22 cellular contexts compared by ENCODE assay signal in genomic region chrX:85993539-85994197, GRCh38. TPM values are rescaled to one million over a fixed set of nuclear protein-coding genes. Genes with fewer than 3 reads are reported as not detected.
DNase-seq lines count a peak whose midpoint lies in the region; TF ChIP-seq lines count a peak whose summit lies in the region.
"Had no signal": no experiment of that assay in that cellular context is flagged by ENCODE, and none has a peak within 500 bp of the region (broad histone marks: within the 10 kb centered on the region; RNA-seq: fewer than 3 reads in every experiment).

No MANE protein-coding gene starts in this region.

- H3K9me3 Mint-ChIP-seq in activated naive CD4-positive, alpha-beta T cell treated with anti-CD3 and anti-CD28 coated beads, Interleukin-2, amount 50 U/mL, for 24 hours, result no peaks in the 10 kb centered on the region
- H3K9me3 Mint-ChIP-seq in activated naive CD4-positive, alpha-beta T cell treated with anti-CD3 and anti-CD28 coated beads, Interleukin-2, amount 10 ng/mL, durations not matched to agents 7 days and 5 days, result peaks cover 3% of the 10 kb centered on the region
- H3K9me3 Mint-ChIP-seq in mesothelial cell of epicardium, result peaks cover 13% of the 10 kb centered on the region

- DNase-seq in activated naive CD4-positive, alpha-beta T cell treated with anti-CD3 and anti-CD28 coated beads, Interleukin-2, amount 10 ng/mL, durations not matched to agents 7 days and 5 days, result no peak
- DNase-seq in M059J (ENCODE audit: low read depth) (peak; percentile 17), choroid plexus epithelial cell (ENCODE audit: low read depth) (peak; percentile 19), mesothelial cell of epicardium (ENCODE audit: low spot score in 2 of 2, unreplicated experiment in 2 of 2) (no peak), ecto neural progenitor cell (ENCODE audit: low spot score) (no peak), retina (no peak), smooth muscle cell (lab: John Stamatoyannopoulos, UW; ENCODE audit: unreplicated experiment) (no peak)
- DNase-seq: activated gamma-delta T cell; aorta; DMS79; gastrocnemius medialis; left colon; NCI-H187; NCI-H510A treated with DMSO at 0.1 percent for 48 hours; SJCRH30; stimulated activated naive CD4-positive, alpha-beta T cell treated with Interleukin-2 at 50 U/mL for 16 hours; T-helper 9 cell had no signal

- H3K27ac ChIP-seq in smooth muscle cell (ENCODE audit: low read depth), result no peak overlapping the region
- H3K27ac ChIP-seq: gastrocnemius medialis, neutrophil, SJCRH30, tibial nerve had no signal

- no peaks in the 10 kb centered on the region for H3K4me1 ChIP-seq in smooth muscle cell (ENCODE audit: low read depth)
- H3K4me1 ChIP-seq: SJCRH30 had no signal

- H3K36me3 Mint-ChIP-seq in activated naive CD4-positive, alpha-beta T cell treated with anti-CD3 and anti-CD28 coated beads, Interleukin-2, amount 50 U/mL, for 24 hours, result no peaks in the 10 kb centered on the region
- H3K36me3 Mint-ChIP-seq in activated naive CD4-positive, alpha-beta T cell treated with anti-CD3 and anti-CD28 coated beads, Interleukin-2, amount 10 ng/mL, durations not matched to agents 7 days and 5 days, result peaks cover 5% of the 10 kb centered on the region
- H3K36me3 Mint-ChIP-seq in mesothelial cell of epicardium, result peaks cover 21% of the 10 kb centered on the region

- CTCF ChIA-PET in activated naive CD4-positive, alpha-beta T cell treated with anti-CD3 and anti-CD28 coated beads, Interleukin-2, amount 10 ng/mL, durations not matched to agents 7 days and 5 days (lab: Charles Lee), result no interaction called here

- peaks cover 11% of the 10 kb centered on the region for H3K79me2 ChIP-seq in smooth muscle cell (ENCODE audit: low read depth)

- no peaks in the 10 kb centered on the region for H3K27me3 Mint-ChIP-seq in activated naive CD4-positive, alpha-beta T cell treated with anti-CD3 and anti-CD28 coated beads, Interleukin-2, amount 50 U/mL, for 24 hours
- H3K27me3 Mint-ChIP-seq in activated naive CD4-positive, alpha-beta T cell treated with anti-CD3 and anti-CD28 coated beads, Interleukin-2, amount 10 ng/mL, durations not matched to agents 7 days and 5 days, result no peaks in the 10 kb centered on the region
- no peaks in the 10 kb centered on the region for H3K27me3 Mint-ChIP-seq in mesothelial cell of epicardium (ENCODE audit: low read depth)
- H3K27me3 Mint-ChIP-seq: activated CD4-positive, alpha-beta T cell treated with anti-CD3 and anti-CD28 coated beads for 36 hours; IgD-negative memory B cell had no signal

- H4K20me1 ChIP-seq in smooth muscle cell (ENCODE audit: low read depth), result peaks cover 46% of the 10 kb centered on the region

- H3K36me3 ChIP-seq in smooth muscle cell (ENCODE audit: low read depth), result no peaks in the 10 kb centered on the region
- H3K36me3 ChIP-seq: gastrocnemius medialis, neutrophil, SJCRH30, tibial nerve had no signal

- H3K27me3 ChIP-seq in smooth muscle cell (ENCODE audit: low read depth), result no peaks in the 10 kb centered on the region
- H3K27me3 ChIP-seq: gastrocnemius medialis, neutrophil, SJCRH30, tibial nerve had no signal

- no peak overlapping the region for H2AFZ ChIP-seq in smooth muscle cell (ENCODE audit: low read depth)

- no peak overlapping the region for H3K9ac ChIP-seq in smooth muscle cell (ENCODE audit: low read depth)

- H3K4me1 Mint-ChIP-seq in activated naive CD4-positive, alpha-beta T cell treated with anti-CD3 and anti-CD28 coated beads, Interleukin-2, amount 50 U/mL, for 24 hours, result peaks cover 29% of the 10 kb centered on the region
- H3K4me1 Mint-ChIP-seq in activated naive CD4-positive, alpha-beta T cell treated with anti-CD3 and anti-CD28 coated beads, Interleukin-2, amount 10 ng/mL, durations not matched to agents 7 days and 5 days, result no peaks in the 10 kb centered on the region
- peaks cover 39% of the 10 kb centered on the region for H3K4me1 Mint-ChIP-seq in mesothelial cell of epicardium

- H3K4me3 ChIP-seq in choroid plexus epithelial cell (ENCODE audit: low read depth, low read length) (no peak overlapping the region), smooth muscle cell (no peak overlapping the region)
- H3K4me3 ChIP-seq: gastrocnemius medialis, SJCRH30, tibial nerve had no signal

- peak overlapping the region; percentile 18 for H3K27ac Mint-ChIP-seq in activated naive CD4-positive, alpha-beta T cell treated with anti-CD3 and anti-CD28 coated beads, Interleukin-2, amount 50 U/mL, for 24 hours
- H3K27ac Mint-ChIP-seq in activated naive CD4-positive, alpha-beta T cell treated with anti-CD3 and anti-CD28 coated beads, Interleukin-2, amount 10 ng/mL, durations not matched to agents 7 days and 5 days, result no peak overlapping the region
- H3K27ac Mint-ChIP-seq in mesothelial cell of epicardium, result peak overlapping the region; percentile 30
- H3K27ac Mint-ChIP-seq: activated CD4-positive, alpha-beta T cell treated with anti-CD3 and anti-CD28 coated beads for 36 hours had no signal

- TF ChIP-seq CTCF in choroid plexus epithelial cell (conservative IDR thresholded peaks at IDR 0.05; ENCODE audit: low read depth, low read length) (no peak), mesothelial cell of epicardium (IDR thresholded peaks at IDR 0.05; ENCODE audit: unreplicated experiment) (no peak), smooth muscle cell (IDR thresholded peaks at IDR 0.05; ENCODE audit: borderline replicate concordance, insufficient read depth, poor library complexity, severe bottlenecking) (no peak)

- H3K9me3 ChIP-seq in smooth muscle cell (replicated peaks; ENCODE audit: low read depth), result no peaks in the 10 kb centered on the region
- H3K9me3 ChIP-seq: gastrocnemius medialis, neutrophil, SJCRH30, tibial nerve had no signal

- H3F3A ChIP-seq in smooth muscle cell (ENCODE audit: low read depth), result no peaks in the 10 kb centered on the region

- H3K4me3 Mint-ChIP-seq in activated naive CD4-positive, alpha-beta T cell treated with anti-CD3 and anti-CD28 coated beads, Interleukin-2, amount 50 U/mL, for 24 hours, result no peak overlapping the region
- H3K4me3 Mint-ChIP-seq in activated naive CD4-positive, alpha-beta T cell treated with anti-CD3 and anti-CD28 coated beads, Interleukin-2, amount 10 ng/mL, durations not matched to agents 7 days and 5 days, result no peak overlapping the region
- no peak overlapping the region for H3K4me3 Mint-ChIP-seq in mesothelial cell of epicardium
- H3K4me3 Mint-ChIP-seq: activated CD4-positive, alpha-beta T cell treated with anti-CD3 and anti-CD28 coated beads for 36 hours; IgD-negative memory B cell had no signal

- no peak overlapping the region for H3K4me2 ChIP-seq in smooth muscle cell

- WGBS in smooth muscle cell (ENCODE audit: low lambda C conversion rate), result 46% methylated on average over 2 of the region's 2 CpGs

RNA-seq across cellular contexts. Expression of gene CHM, which starts 53.7 kb away (rescaled TPM):
- total RNA-seq in M059J (2014; rRNA removed; shearing (Covaris generic)), result 21.1 and 23.3 TPM in 2 replicates
- total RNA-seq in mesothelial cell of epicardium (43.2 to 53.7 TPM (median 47.6 TPM) in 3 replicates), smooth muscle cell (28.6 TPM in 2 replicates)
- polyA plus RNA-seq in smooth muscle cell, result 9.3 and 9.5 TPM in 2 replicates

Comparison
In these comparisons a context has a peak if more than half of its experiments do, and no peak if none do; other contexts are left out.
1. DNase-seq: peak in M059J (single experiment) and choroid plexus epithelial cell (single experiment); none in activated naive CD4-positive, alpha-beta T cell treated with anti-CD3 and anti-CD28 coated beads, Interleukin-2, amount 10 ng/mL, durations not matched to agents 7 days and 5 days (single experiment), mesothelial cell of epicardium (0 of 2), ecto neural progenitor cell (single experiment), retina (single experiment) and smooth muscle cell (single experiment).